Comparison of ENCODE assay signal across 1 cellular context in genomic region chr1:114780344-114781226, GRCh38.
TF ChIP-seq lines count a peak whose summit lies in the region.

TSS of gene SIKE1 (minus strand) at chr1:114780685. CDS start at chr1:114780607, 78 bp downstream.

TF ChIP-seq in K562, 482 proteins besides CTCF, POLR2A, EP300 and RAD21 (continued from another document and continues in another):
- no peak for TF ChIP-seq DEAF1 (CRISPR knock-in tag; IDR thresholded peaks at IDR 0.05)
- TF ChIP-seq, protein P1, sequence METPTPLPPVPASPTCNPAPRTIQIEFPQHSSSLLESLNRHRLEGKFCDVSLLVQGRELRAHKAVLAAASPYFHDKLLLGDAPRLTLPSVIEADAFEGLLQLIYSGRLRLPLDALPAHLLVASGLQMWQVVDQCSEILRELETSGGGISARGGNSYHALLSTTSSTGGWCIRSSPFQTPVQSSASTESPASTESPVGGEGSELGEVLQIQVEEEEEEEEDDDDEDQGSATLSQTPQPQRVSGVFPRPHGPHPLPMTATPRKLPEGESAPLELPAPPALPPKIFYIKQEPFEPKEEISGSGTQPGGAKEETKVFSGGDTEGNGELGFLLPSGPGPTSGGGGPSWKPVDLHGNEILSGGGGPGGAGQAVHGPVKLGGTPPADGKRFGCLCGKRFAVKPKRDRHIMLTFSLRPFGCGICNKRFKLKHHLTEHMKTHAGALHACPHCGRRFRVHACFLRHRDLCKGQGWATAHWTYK (CRISPR knock-in tag; IDR thresholded peaks at IDR 0.05) = peak; percentile 61; the same call in 1 of the 2 replicates
- 0 out of 2 replicates have a peak, but pooled peaks have one; percentile 15 for TF ChIP-seq HLTF (IDR thresholded peaks at IDR 0.05)
- TF ChIP-seq RBFOX2 (IDR thresholded peaks at IDR 0.05; ENCODE audit: low read depth, low read length) = peak; percentile 99
- TF ChIP-seq POLR2AphosphoS2 (IDR thresholded peaks at IDR 0.05; ENCODE audit: low read length) = peak; percentile 89; the same call in 1 of the 2 replicates
- TF ChIP-seq SIX5 (IDR thresholded peaks at IDR 0.05; ENCODE audit: borderline replicate concordance in 1 of 2, insufficient read depth in 1 of 2, low read depth in 1 of 2, low read length in 2 of 2) = peak in 1 of 2 experiments; percentile 15; a peak in 1 of 4 replicates
- TF ChIP-seq BMI1 (IDR thresholded peaks at IDR 0.05; ENCODE audit: low read length) = 0 out of 2 replicates have a peak, but pooled peaks have one; percentile 21
- peak; percentile 70; the same call in 1 of the 2 replicates for TF ChIP-seq MTA3 (IDR thresholded peaks at IDR 0.05; ENCODE audit: borderline replicate concordance)
- TF ChIP-seq MLLT1 (IDR thresholded peaks at IDR 0.05) = peak; percentile 17 to 89; a peak in 2 of 4 replicates
- 0 out of 2 replicates have a peak, but pooled peaks have one; percentile 49 for TF ChIP-seq CBX5 (IDR thresholded peaks at IDR 0.05; ENCODE audit: borderline replicate concordance, low read depth)
- no peak for TF ChIP-seq ILF3 (IDR thresholded peaks at IDR 0.05; ENCODE audit: borderline replicate concordance)
- TF ChIP-seq KAT7 (CRISPR knock-in tag; IDR thresholded peaks at IDR 0.05; ENCODE audit: borderline replicate concordance) = peak; percentile 69; the same call in 1 of the 2 replicates
- no peak for TF ChIP-seq KLF16 (IDR thresholded peaks at IDR 0.05)
- peak; percentile 54 for TF ChIP-seq SMARCE1 (IDR thresholded peaks at IDR 0.05)
- TF ChIP-seq SREBF1 (IDR thresholded peaks at IDR 0.05; ENCODE audit: borderline replicate concordance, low read depth, low read length) = 0 out of 2 replicates have a peak, but pooled peaks have one; percentile 65
- no peak for TF ChIP-seq ZNF551 (CRISPR knock-in tag; IDR thresholded peaks at IDR 0.05)
- no peak for TF ChIP-seq ZNF124 (CRISPR knock-in tag; IDR thresholded peaks at IDR 0.05)
- no peak for TF ChIP-seq HNRNPL (IDR thresholded peaks at IDR 0.05; ENCODE audit: low read depth, low read length)
- TF ChIP-seq NR2C1 (IDR thresholded peaks at IDR 0.05) = peak; percentile 61; the same call in 1 of the 2 replicates
- TF ChIP-seq NR2C1 (tag; IDR thresholded peaks at IDR 0.05) = peak; percentile 64
- TF ChIP-seq, protein P2, sequence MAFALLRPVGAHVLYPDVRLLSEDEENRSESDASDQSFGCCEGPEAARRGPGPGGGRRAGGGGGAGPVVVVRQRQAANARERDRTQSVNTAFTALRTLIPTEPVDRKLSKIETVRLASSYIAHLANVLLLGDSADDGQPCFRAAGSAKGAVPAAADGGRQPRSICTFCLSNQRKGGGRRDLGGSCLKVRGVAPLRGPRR (CRISPR knock-in tag; IDR thresholded peaks at IDR 0.05) = no peak
- peak in 1 of 2 experiments; percentile 67; a peak in 1 of 4 replicates for TF ChIP-seq TBL1XR1 (IDR thresholded peaks at IDR 0.05; ENCODE audit: low read length in 2 of 2)
- TF ChIP-seq ERF (CRISPR knock-in tag; IDR thresholded peaks at IDR 0.05) = no peak
- TF ChIP-seq CHCHD3 (CRISPR knock-in tag; IDR thresholded peaks at IDR 0.05) = 0 out of 2 replicates have a peak, but pooled peaks have one; percentile 7
- TF ChIP-seq CTBP1 (IDR thresholded peaks at IDR 0.05; ENCODE audit: borderline replicate concordance) = peak; percentile 83; the same call in 1 of the 2 replicates
- peak; percentile 74 for TF ChIP-seq SMARCA4 (IDR thresholded peaks at IDR 0.05)
- TF ChIP-seq TRIM24 (IDR thresholded peaks at IDR 0.05) = peak in 1 of 2 experiments; percentile 26; a peak in 2 of 4 replicates
- TF ChIP-seq HNRNPK (IDR thresholded peaks at IDR 0.05; ENCODE audit: low read depth, low read length, poor library complexity, severe bottlenecking) = no peak
- TF ChIP-seq BRD9 (IDR thresholded peaks at IDR 0.05; ENCODE audit: low read depth, partially characterized antibody) = peak; percentile 81
- TF ChIP-seq, protein P3, sequence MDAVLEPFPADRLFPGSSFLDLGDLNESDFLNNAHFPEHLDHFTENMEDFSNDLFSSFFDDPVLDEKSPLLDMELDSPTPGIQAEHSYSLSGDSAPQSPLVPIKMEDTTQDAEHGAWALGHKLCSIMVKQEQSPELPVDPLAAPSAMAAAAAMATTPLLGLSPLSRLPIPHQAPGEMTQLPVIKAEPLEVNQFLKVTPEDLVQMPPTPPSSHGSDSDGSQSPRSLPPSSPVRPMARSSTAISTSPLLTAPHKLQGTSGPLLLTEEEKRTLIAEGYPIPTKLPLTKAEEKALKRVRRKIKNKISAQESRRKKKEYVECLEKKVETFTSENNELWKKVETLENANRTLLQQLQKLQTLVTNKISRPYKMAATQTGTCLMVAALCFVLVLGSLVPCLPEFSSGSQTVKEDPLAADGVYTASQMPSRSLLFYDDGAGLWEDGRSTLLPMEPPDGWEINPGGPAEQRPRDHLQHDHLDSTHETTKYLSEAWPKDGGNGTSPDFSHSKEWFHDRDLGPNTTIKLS (IDR thresholded peaks at IDR 0.05; ENCODE audit: borderline replicate concordance, low read depth) = peak; percentile 95
- TF ChIP-seq ARID2 (IDR thresholded peaks at IDR 0.05) = peak; percentile 46; the same call in 1 of the 2 replicates
- TF ChIP-seq KDM5B (IDR thresholded peaks at IDR 0.05; ENCODE audit: insufficient replicate concordance, low read depth, low read length) = peak; percentile 99
- TF ChIP-seq, protein P4, sequence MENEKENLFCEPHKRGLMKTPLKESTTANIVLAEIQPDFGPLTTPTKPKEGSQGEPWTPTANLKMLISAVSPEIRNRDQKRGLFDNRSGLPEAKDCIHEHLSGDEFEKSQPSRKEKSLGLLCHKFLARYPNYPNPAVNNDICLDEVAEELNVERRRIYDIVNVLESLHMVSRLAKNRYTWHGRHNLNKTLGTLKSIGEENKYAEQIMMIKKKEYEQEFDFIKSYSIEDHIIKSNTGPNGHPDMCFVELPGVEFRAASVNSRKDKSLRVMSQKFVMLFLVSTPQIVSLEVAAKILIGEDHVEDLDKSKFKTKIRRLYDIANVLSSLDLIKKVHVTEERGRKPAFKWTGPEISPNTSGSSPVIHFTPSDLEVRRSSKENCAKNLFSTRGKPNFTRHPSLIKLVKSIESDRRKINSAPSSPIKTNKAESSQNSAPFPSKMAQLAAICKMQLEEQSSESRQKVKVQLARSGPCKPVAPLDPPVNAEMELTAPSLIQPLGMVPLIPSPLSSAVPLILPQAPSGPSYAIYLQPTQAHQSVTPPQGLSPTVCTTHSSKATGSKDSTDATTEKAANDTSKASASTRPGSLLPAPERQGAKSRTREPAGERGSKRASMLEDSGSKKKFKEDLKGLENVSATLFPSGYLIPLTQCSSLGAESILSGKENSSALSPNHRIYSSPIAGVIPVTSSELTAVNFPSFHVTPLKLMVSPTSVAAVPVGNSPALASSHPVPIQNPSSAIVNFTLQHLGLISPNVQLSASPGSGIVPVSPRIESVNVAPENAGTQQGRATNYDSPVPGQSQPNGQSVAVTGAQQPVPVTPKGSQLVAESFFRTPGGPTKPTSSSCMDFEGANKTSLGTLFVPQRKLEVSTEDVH (IDR thresholded peaks at IDR 0.05; ENCODE audit: low read depth, partially characterized antibody) = peak; percentile 71
- TF ChIP-seq L3MBTL2 (IDR thresholded peaks at IDR 0.05) = peak; percentile 69
- TF ChIP-seq ZNF766 (CRISPR knock-in tag; conservative IDR thresholded peaks at IDR 0.05) = 0 out of 2 replicates have a peak, but pooled peaks have one; percentile 49
- TF ChIP-seq TAF7 (tag; IDR thresholded peaks at IDR 0.05) = peak; percentile 63; the same call in 1 of the 2 replicates
- TF ChIP-seq, protein P5, sequence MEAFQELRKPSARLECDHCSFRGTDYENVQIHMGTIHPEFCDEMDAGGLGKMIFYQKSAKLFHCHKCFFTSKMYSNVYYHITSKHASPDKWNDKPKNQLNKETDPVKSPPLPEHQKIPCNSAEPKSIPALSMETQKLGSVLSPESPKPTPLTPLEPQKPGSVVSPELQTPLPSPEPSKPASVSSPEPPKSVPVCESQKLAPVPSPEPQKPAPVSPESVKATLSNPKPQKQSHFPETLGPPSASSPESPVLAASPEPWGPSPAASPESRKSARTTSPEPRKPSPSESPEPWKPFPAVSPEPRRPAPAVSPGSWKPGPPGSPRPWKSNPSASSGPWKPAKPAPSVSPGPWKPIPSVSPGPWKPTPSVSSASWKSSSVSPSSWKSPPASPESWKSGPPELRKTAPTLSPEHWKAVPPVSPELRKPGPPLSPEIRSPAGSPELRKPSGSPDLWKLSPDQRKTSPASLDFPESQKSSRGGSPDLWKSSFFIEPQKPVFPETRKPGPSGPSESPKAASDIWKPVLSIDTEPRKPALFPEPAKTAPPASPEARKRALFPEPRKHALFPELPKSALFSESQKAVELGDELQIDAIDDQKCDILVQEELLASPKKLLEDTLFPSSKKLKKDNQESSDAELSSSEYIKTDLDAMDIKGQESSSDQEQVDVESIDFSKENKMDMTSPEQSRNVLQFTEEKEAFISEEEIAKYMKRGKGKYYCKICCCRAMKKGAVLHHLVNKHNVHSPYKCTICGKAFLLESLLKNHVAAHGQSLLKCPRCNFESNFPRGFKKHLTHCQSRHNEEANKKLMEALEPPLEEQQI (IDR thresholded peaks at IDR 0.05) = peak; percentile 61
- peak; percentile 78 to 91 for TF ChIP-seq MNT (conservative IDR thresholded peaks at IDR 0.05)
- TF ChIP-seq ZBTB12 (CRISPR knock-in tag; IDR thresholded peaks at IDR 0.05) = peak; percentile 97
- TF ChIP-seq CSDE1 (IDR thresholded peaks at IDR 0.05) = no peak
- TF ChIP-seq ELF1 (tag; IDR thresholded peaks at IDR 0.05) = peak; percentile 76
- 0 out of 2 replicates have a peak, but pooled peaks have one; percentile 43 for TF ChIP-seq ELF4 (CRISPR knock-in tag; IDR thresholded peaks at IDR 0.05)
- TF ChIP-seq YY1 (IDR thresholded peaks at IDR 0.05; ENCODE audit: borderline replicate concordance in 1 of 3, control insufficient read depth in 1 of 3, extremely low read depth in 1 of 3, insufficient read depth in 3 of 3, insufficient read length in 1 of 3, insufficient replicate concordance in 2 of 3, low read depth in 1 of 3, low read length in 2 of 3) = peak in 2 of 3 experiments; percentile 57 to 61
- TF ChIP-seq NBN (IDR thresholded peaks at IDR 0.05; ENCODE audit: low read depth) = peak; percentile 67
- 0 out of 2 replicates have a peak, but pooled peaks have one; percentile 51 for TF ChIP-seq ZKSCAN8 (CRISPR knock-in tag; IDR thresholded peaks at IDR 0.05)
- peak; percentile 97 for TF ChIP-seq CREB1 (IDR thresholded peaks at IDR 0.05)
- TF ChIP-seq CREB1 (CRISPR knock-in tag; IDR thresholded peaks at IDR 0.05) = peak; percentile 96
- TF ChIP-seq PCBP2 (IDR thresholded peaks at IDR 0.05; ENCODE audit: low read depth, low read length, poor library complexity, severe bottlenecking) = no peak
- TF ChIP-seq, protein P6, sequence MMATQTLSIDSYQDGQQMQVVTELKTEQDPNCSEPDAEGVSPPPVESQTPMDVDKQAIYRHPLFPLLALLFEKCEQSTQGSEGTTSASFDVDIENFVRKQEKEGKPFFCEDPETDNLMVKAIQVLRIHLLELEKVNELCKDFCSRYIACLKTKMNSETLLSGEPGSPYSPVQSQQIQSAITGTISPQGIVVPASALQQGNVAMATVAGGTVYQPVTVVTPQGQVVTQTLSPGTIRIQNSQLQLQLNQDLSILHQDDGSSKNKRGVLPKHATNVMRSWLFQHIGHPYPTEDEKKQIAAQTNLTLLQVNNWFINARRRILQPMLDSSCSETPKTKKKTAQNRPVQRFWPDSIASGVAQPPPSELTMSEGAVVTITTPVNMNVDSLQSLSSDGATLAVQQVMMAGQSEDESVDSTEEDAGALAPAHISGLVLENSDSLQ (IDR thresholded peaks at IDR 0.05) = peak; percentile 52; the same call in 1 of the 2 replicates
- TF ChIP-seq MXI1 (IDR thresholded peaks at IDR 0.05; ENCODE audit: low read depth, low read length) = no peak
- TF ChIP-seq MIER1 (IDR thresholded peaks at IDR 0.05; ENCODE audit: low read depth) = peak; percentile 70; the same call in 1 of the 2 replicates
